In the genomic region with DNA sequence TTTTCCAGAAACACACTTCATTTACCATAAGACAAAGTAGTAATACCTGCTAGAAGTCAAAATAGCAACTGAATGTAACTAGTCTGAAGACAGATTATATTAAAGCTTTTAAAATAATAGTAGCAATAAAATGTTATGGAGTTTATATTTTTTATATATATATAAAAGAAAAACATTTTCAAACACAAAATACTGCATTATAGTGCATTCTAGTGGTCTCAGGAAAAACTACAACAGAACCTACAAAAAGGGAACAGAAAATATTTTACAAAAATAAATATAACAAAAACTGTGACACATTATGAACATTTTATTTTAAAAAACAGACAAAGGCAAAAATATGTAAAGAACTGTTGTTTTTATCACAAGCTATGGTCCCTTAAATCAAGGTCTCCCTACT, we compare ENCODE assay signal across 11 cellular contexts. TPM values are rescaled to one million over a fixed set of nuclear protein-coding genes. Genes with fewer than 3 reads are reported as not detected.
DNase-seq lines count a peak whose midpoint lies in the region; ATAC-seq, FAIRE-seq and TF ChIP-seq lines count a peak whose summit lies in the region.
"Had no signal": no experiment of that assay in that cellular context is flagged by ENCODE, and none has a peak within 500 bp of the region (broad histone marks: within the 10 kb centered on the region; RNA-seq: fewer than 3 reads in every experiment).

No MANE protein-coding gene starts in this region.

- no peaks in the 10 kb centered on the region for H3K27me3 ChIP-seq in MM.1S (replicated peaks; ENCODE audit: insufficient read depth, low read length)
- H3K27me3 ChIP-seq: thyroid gland had no signal

- intact Hi-C loops in Calu3 (cut with micrococcal nuclease; ENCODE audit: unreplicated experiment): loop anchor here (10.0 kb wide), 1 partner anchor 86 kb away; no protein-coding TSS in a partner anchor

- no peaks in the 10 kb centered on the region for H3K4me1 Mint-ChIP-seq in glutamatergic neuron (ENCODE audit: low read depth, unreplicated experiment)
- H3K4me1 Mint-ChIP-seq in Calu3 (ENCODE audit: low read depth, unreplicated experiment): peaks cover 21% of the 10 kb centered on the region

- H3K4me2 ChIP-seq in A549: no peak overlapping the region
- H3K4me2 ChIP-seq in MM.1S (ENCODE audit: low read depth, low read length): no peak overlapping the region

- ATAC-seq in A549: no peak

- H3K9me2 ChIP-seq in MM.1S (replicated peaks; ENCODE audit: insufficient read depth, low read length): no peaks in the 10 kb centered on the region

- H3K36me3 ChIP-seq in MM.1S (replicated peaks; ENCODE audit: insufficient read depth, low read length): no peaks in the 10 kb centered on the region
- H3K36me3 ChIP-seq: thyroid gland had no signal

- TF ChIP-seq EP300 in A549 (IDR thresholded peaks at IDR 0.05): no peak

- DNase-seq in A549 (ENCODE audit: low read depth in 1 of 2, low spot score in 1 of 2) (no peak), GM10266 (ENCODE audit: extremely low spot score) (peak; percentile 6), glutamatergic neuron (no peak), Calu3 (no peak), MM.1S (no peak), HPDE6-E6E7 (ENCODE audit: extremely low spot score) (no peak), GDM1 (lab: John Stamatoyannopoulos, UW) (no peak)
- DNase-seq: activated naive CD8-positive, alpha-beta T cell treated with anti-CD3 and anti-CD28 coated beads for 36 hours; NCI-H1417; thyroid gland had no signal

- no peaks in the 10 kb centered on the region for H3K9me3 Mint-ChIP-seq in glutamatergic neuron (ENCODE audit: unreplicated experiment)
- H3K9me3 Mint-ChIP-seq in Calu3 (ENCODE audit: low read depth, unreplicated experiment): no peaks in the 10 kb centered on the region

- H3K36me3 Mint-ChIP-seq in glutamatergic neuron (ENCODE audit: unreplicated experiment): no peaks in the 10 kb centered on the region
- no peaks in the 10 kb centered on the region for H3K36me3 Mint-ChIP-seq in Calu3 (ENCODE audit: insufficient read depth, unreplicated experiment)

- CTCF ChIA-PET in A549 (lab: Yijun Ruan, JAX): interaction anchor here (0.8 to 2.3 kb wide), 14 partner anchors 10 to 157 kb away, joined by 3 to 13 read pairs (median 4); partner anchors contain the start of gene STRN
- CTCF ChIA-PET in Calu3 (lab: Charles Lee): interaction anchor here (0.5 kb wide), 1 partner anchor 69 kb away, joined by 3 read pairs; no protein-coding TSS in a partner anchor

- H3K27ac Mint-ChIP-seq in glutamatergic neuron (ENCODE audit: unreplicated experiment): no peak overlapping the region
- H3K27ac Mint-ChIP-seq in Calu3 (ENCODE audit: unreplicated experiment): no peak overlapping the region
- H3K27ac Mint-ChIP-seq: activated naive CD8-positive, alpha-beta T cell treated with anti-CD3 and anti-CD28 coated beads for 36 hours had no signal

- no peak for TF ChIP-seq POLR2A in A549 (IDR thresholded peaks at IDR 0.05; ENCODE audit: low read length)

- POLR2A ChIA-PET in A549 (lab: Yijun Ruan, JAX): no interaction called here

- peak; percentile 43; the same call in 2 of the 3 replicates for TF ChIP-seq CTCF in A549 (IDR thresholded peaks at IDR 0.05)
- TF ChIP-seq CTCF in GM10266 (IDR thresholded peaks at IDR 0.05; ENCODE audit: control insufficient read depth, insufficient read depth, low read depth, missing control alignments): peak; percentile 16
- TF ChIP-seq CTCF in glutamatergic neuron (IDR thresholded peaks at IDR 0.05; ENCODE audit: partially characterized antibody, unreplicated experiment): peak; percentile 30
- no peak for TF ChIP-seq CTCF in Calu3 (IDR thresholded peaks at IDR 0.05; ENCODE audit: unreplicated experiment)
- no peak for TF ChIP-seq CTCF in MM.1S (IDR thresholded peaks at IDR 0.05; ENCODE audit: low read length)

- no peaks in the 10 kb centered on the region for H3K4me1 ChIP-seq in A549
- no peaks in the 10 kb centered on the region for H3K4me1 ChIP-seq in MM.1S (ENCODE audit: low read length)
- H3K4me1 ChIP-seq: thyroid gland had no signal

- H3F3A ChIP-seq in MM.1S (ENCODE audit: insufficient read depth, low read length): no peaks in the 10 kb centered on the region

- no peak for FAIRE-seq in A549 (lab: Jason Lieb, UNC)
- peak; percentile 90 for FAIRE-seq in TTC549 (lab: Jason Lieb, UNC)

- peak; percentile 34 to 71 for TF ChIP-seq RAD21 in A549 (conservative IDR thresholded peaks at IDR 0.05 in 1 of 2, IDR thresholded peaks at IDR 0.05 in 1 of 2)

- no peaks in the 10 kb centered on the region for H4K20me1 ChIP-seq in MM.1S (ENCODE audit: insufficient read depth, low read length)

- BruUV-seq in Calu3 (replicated peaks; lab: Mats Ljungman, UMichigan): no TSS peak

- H3K79me2 ChIP-seq in MM.1S (ENCODE audit: low read length): no peaks in the 10 kb centered on the region

- H3K9ac ChIP-seq in MM.1S (ENCODE audit: low read length): no peak overlapping the region

- H3K9me3 ChIP-seq in A549 (no peaks in the 10 kb centered on the region), MM.1S (replicated peaks; ENCODE audit: insufficient read depth, low read length) (no peaks in the 10 kb centered on the region)
- H3K9me3 ChIP-seq: thyroid gland had no signal

- no peak overlapping the region for H3K27ac ChIP-seq in A549
- no peak overlapping the region for H3K27ac ChIP-seq in MM.1S (ENCODE audit: low read length)
- H3K27ac ChIP-seq: thyroid gland had no signal

- H3K4me3 Mint-ChIP-seq in glutamatergic neuron (ENCODE audit: unreplicated experiment) (no peak overlapping the region), Calu3 (ENCODE audit: low read depth, unreplicated experiment) (no peak overlapping the region)
- H3K4me3 Mint-ChIP-seq: activated naive CD8-positive, alpha-beta T cell treated with anti-CD3 and anti-CD28 coated beads for 36 hours had no signal

- H3K27me3 Mint-ChIP-seq in glutamatergic neuron (ENCODE audit: unreplicated experiment) (no peaks in the 10 kb centered on the region), Calu3 (ENCODE audit: unreplicated experiment) (no peaks in the 10 kb centered on the region)
- H3K27me3 Mint-ChIP-seq: activated naive CD8-positive, alpha-beta T cell treated with anti-CD3 and anti-CD28 coated beads for 36 hours had no signal

- H3K4me3 ChIP-seq in A549: no peak overlapping the region
- H3K4me3 ChIP-seq in MM.1S (ENCODE audit: low read length): no peak overlapping the region
- H3K4me3 ChIP-seq: thyroid gland had no signal

- H2AFZ ChIP-seq in MM.1S (ENCODE audit: low read length): no peak overlapping the region

TF ChIP-seq in A549, 52 proteins besides CTCF, POLR2A, EP300 and RAD21:
- peak; percentile 65 for TF ChIP-seq SMC3 (IDR thresholded peaks at IDR 0.05)
- no peak for TF ChIP-seq ZC3H11A (IDR thresholded peaks at IDR 0.05)

RNA-seq across cellular contexts. Expression of gene STRN, which starts 48.0 kb away (rescaled TPM):
- 31.8 and 36.0 TPM in 2 replicates for polyA plus RNA-seq in A549 (2011; rRNA removed)
- polyA plus RNA-seq in A549 (2012; cell fraction: cytosol; rRNA removed): 6.3 and 7.4 TPM in 2 replicates
- 4.0 and 4.1 TPM in 2 replicates for polyA plus RNA-seq in A549 (2012; cell fraction: nucleus; rRNA removed)
- polyA plus RNA-seq in A549 (2017; fragmentation: RNase III; extraction: RNeasy Plus Mini Kit Qiagen cat#74134 plus additional on column Dnase treatment): 13.1 to 13.9 TPM (median 13.2 TPM) in 3 replicates
- polyA minus RNA-seq in A549 (2011; rRNA and poly(A)+ RNA removed): 34.3 and 34.9 TPM in 2 replicates
- total RNA-seq in glutamatergic neuron (ENCODE audit: unreplicated experiment): 20.8 TPM
- 25.9 and 29.3 TPM in 2 replicates for total RNA-seq in Calu3 (2022)

Comparison
In these comparisons a context has a peak if more than half of its experiments do, and no peak if none do; other contexts are left out.
1. CTCF ChIP-seq: peak in A549 (single experiment), GM10266 (single experiment) and glutamatergic neuron (single experiment); none in Calu3 (single experiment) and MM.1S (single experiment).